21 cellular contexts compared by ENCODE assay signal in the genomic region with DNA sequence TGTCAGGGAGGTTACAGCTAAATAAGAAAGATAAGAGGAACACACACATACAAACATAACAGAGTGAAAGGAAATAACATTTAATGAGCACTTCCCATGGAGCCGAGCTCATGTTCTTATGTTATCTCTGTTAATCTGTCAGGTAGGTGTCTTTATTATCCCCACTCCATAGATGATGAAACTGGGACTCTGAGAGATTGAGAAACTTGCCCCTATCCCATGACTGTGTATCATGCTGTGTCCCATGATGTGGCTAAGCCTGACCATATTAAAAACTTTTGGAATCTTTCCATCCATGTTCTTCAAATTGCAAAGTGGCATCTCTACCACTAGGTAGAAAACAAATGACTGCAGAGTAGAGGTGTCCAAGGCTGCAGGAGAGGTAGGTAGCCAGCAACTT.
A peak's percentile ranks its signal among the peaks of the same experiment; 100 is the strongest.
DNase-seq lines count a peak whose midpoint lies in the region; ATAC-seq and TF ChIP-seq lines count a peak whose summit lies in the region.
"Had no signal": no experiment of that assay in that cellular context is flagged by ENCODE, and none has a peak within 500 bp of the region (broad histone marks: within the 10 kb centered on the region; RNA-seq: fewer than 3 reads in every experiment).

No MANE protein-coding gene starts in this region.

- no peak for ATAC-seq in HCT116
- peak; percentile 49 to 66 for ATAC-seq in gastrocnemius medialis
- no peak for ATAC-seq in GM21447 (IDR thresholded peaks at IDR 0.05; ENCODE audit: unreplicated experiment)
- ATAC-seq: activated CD8-positive, alpha-beta T cell treated with anti-CD3 and anti-CD28 coated beads for 36 hours; K562 had no signal

- no peak overlapping the region for H4K91ac ChIP-seq in H9 (ENCODE audit: insufficient read length, low read depth, low read length)

- no peaks in the 10 kb centered on the region for H3K23me2 ChIP-seq in H9 (ENCODE audit: insufficient read length, low read depth, low read length, poor library complexity, severe bottlenecking)

- POLR2A ChIA-PET in HCT116 (lab: Charles Lee) = no interaction called here

- no peaks in the 10 kb centered on the region for H3K9me3 Mint-ChIP-seq in T-helper 1 cell treated with Interleukin-12 subunit alpha and Interleukin-12 subunit beta and Interleukin-4 antibody, amounts not matched to agents 30 μg/mL and 1 μg/mL, for 36 hours
- no peaks in the 10 kb centered on the region for H3K9me3 Mint-ChIP-seq in H9
- H3K9me3 Mint-ChIP-seq: activated CD8-positive, alpha-beta T cell treated with anti-CD3 and anti-CD28 coated beads for 36 hours; activated naive CD8-positive, alpha-beta T cell treated with anti-CD3 and anti-CD28 coated beads, Interleukin-2, amount 10 ng/mL, durations not matched to agents 7 days and 5 days had no signal

- H3K4me3 Mint-ChIP-seq in T-helper 1 cell treated with Interleukin-12 subunit alpha and Interleukin-12 subunit beta and Interleukin-4 antibody, amounts not matched to agents 30 μg/mL and 1 μg/mL, for 36 hours = no peak overlapping the region
- H3K4me3 Mint-ChIP-seq in H9 = no peak overlapping the region
- H3K4me3 Mint-ChIP-seq: activated CD8-positive, alpha-beta T cell treated with anti-CD3 and anti-CD28 coated beads for 36 hours; activated naive CD8-positive, alpha-beta T cell treated with anti-CD3 and anti-CD28 coated beads, Interleukin-2, amount 10 ng/mL, durations not matched to agents 7 days and 5 days had no signal

- H3K79me1 ChIP-seq in H9 (ENCODE audit: insufficient read depth, low read depth, low read length, poor library complexity, severe bottlenecking) = no peaks in the 10 kb centered on the region

- H2BK120ac ChIP-seq in H9 (ENCODE audit: low read depth, low read length, poor library complexity, severe bottlenecking) = no peak overlapping the region

- H2AK5ac ChIP-seq in H9 (ENCODE audit: insufficient read length, low read length) = no peak overlapping the region

- H3K27me3 ChIP-seq in HCT116 (ENCODE audit: insufficient read depth, low read length) (no peaks in the 10 kb centered on the region), dorsolateral prefrontal cortex (no peaks in the 10 kb centered on the region), gastrocnemius medialis (no peaks in the 10 kb centered on the region), H9 (ENCODE audit: insufficient read depth, low read length) (no peaks in the 10 kb centered on the region)
- H3K27me3 ChIP-seq: BE2C, esophagus muscularis mucosa had no signal

- TF ChIP-seq CTCF in HCT116 (IDR thresholded peaks at IDR 0.05 in 2 of 3, conservative IDR thresholded peaks at IDR 0.05 in 1 of 3; ENCODE audit: borderline replicate concordance in 1 of 3, insufficient read depth in 1 of 3, low read depth in 2 of 3, low read length in 2 of 3) (no peak), dorsolateral prefrontal cortex (IDR thresholded peaks at IDR 0.05 in 54 of 56, conservative IDR thresholded peaks at IDR 0.05 in 2 of 56; ENCODE audit: low read depth in 1 of 56, partially characterized antibody in 56 of 56) (no peak), gastrocnemius medialis (IDR thresholded peaks at IDR 0.05 in 4 of 5, conservative IDR thresholded peaks at IDR 0.05 in 1 of 5) (no peak), H9 (conservative IDR thresholded peaks at IDR 0.05) (no peak)

- H3K4me3 ChIP-seq in HCT116 (replicated peaks in 1 of 2; ENCODE audit: low read depth in 1 of 2, low read length in 2 of 2) (no peak overlapping the region), dorsolateral prefrontal cortex (no peak overlapping the region), gastrocnemius medialis (no peak overlapping the region)
- H3K4me3 ChIP-seq: esophagus muscularis mucosa, K562 had no signal

- H4K20me1 ChIP-seq in HCT116 (ENCODE audit: insufficient read depth) (no peaks in the 10 kb centered on the region), H9 (ENCODE audit: control insufficient read depth, insufficient read depth, insufficient read length) (no peaks in the 10 kb centered on the region)

- H3K36me3 Mint-ChIP-seq in T-helper 1 cell treated with Interleukin-12 subunit alpha and Interleukin-12 subunit beta and Interleukin-4 antibody, amounts not matched to agents 30 μg/mL and 1 μg/mL, for 36 hours (ENCODE audit: low read depth) = no peaks in the 10 kb centered on the region
- no peaks in the 10 kb centered on the region for H3K36me3 Mint-ChIP-seq in H9 (ENCODE audit: insufficient read depth in 1 of 3, low read depth in 3 of 3)
- H3K36me3 Mint-ChIP-seq: activated naive CD8-positive, alpha-beta T cell treated with anti-CD3 and anti-CD28 coated beads, Interleukin-2, amount 10 ng/mL, durations not matched to agents 7 days and 5 days had no signal

- H3K27me3 Mint-ChIP-seq in T-helper 1 cell treated with Interleukin-12 subunit alpha and Interleukin-12 subunit beta and Interleukin-4 antibody, amounts not matched to agents 30 μg/mL and 1 μg/mL, for 36 hours (ENCODE audit: low read depth) = no peaks in the 10 kb centered on the region
- H3K27me3 Mint-ChIP-seq in H9 (ENCODE audit: low read depth) = no peaks in the 10 kb centered on the region
- H3K27me3 Mint-ChIP-seq: activated naive CD8-positive, alpha-beta T cell treated with anti-CD3 and anti-CD28 coated beads, Interleukin-2, amount 10 ng/mL, durations not matched to agents 7 days and 5 days had no signal

- no peak overlapping the region for H2BK15ac ChIP-seq in H9 (ENCODE audit: low read depth, low read length)

- in situ Hi-C loops in gastrocnemius medialis (cut with MboI; ENCODE audit: low sequenced_read_pairs in 4 of 4) = loop anchor here in 1 of 4 donors (25.0 kb wide), 1 partner anchor 489 kb away; no protein-coding TSS in a partner anchor

- H4K5ac ChIP-seq in H9 (ENCODE audit: insufficient read length, low read depth, low read length) = no peak overlapping the region

- intact Hi-C loops in HCT116 (cut with micrococcal nuclease) = loop anchor here (10.0 kb wide), 2 partner anchors 824 to 1184 kb away; a partner anchor contains a TSS
- intact Hi-C loops in dorsolateral prefrontal cortex (cut with DNase I) = no loop called here
- intact Hi-C loops in gastrocnemius medialis (cut with DNase I; ENCODE audit: low total_unique reads) = no loop called here

- no peak overlapping the region for H3K18ac ChIP-seq in H9 (ENCODE audit: insufficient read length, low read depth, low read length)

- H2AFZ ChIP-seq in HCT116 (ENCODE audit: low read depth, low read length, poor library complexity, severe bottlenecking) = peak overlapping the region; percentile 11
- H2AFZ ChIP-seq in H9 (ENCODE audit: low read length) = no peak overlapping the region

- H3K79me2 ChIP-seq in HCT116 (ENCODE audit: insufficient read depth, low read length) (no peaks in the 10 kb centered on the region), H9 (ENCODE audit: insufficient read depth, low read length) (no peaks in the 10 kb centered on the region)

- H3T11ph ChIP-seq in H9 (ENCODE audit: low read length) = no peak overlapping the region

- H3K36me3 ChIP-seq in HCT116 (ENCODE audit: control insufficient read depth in 1 of 2, insufficient read depth in 2 of 2, low read length in 2 of 2) (no peaks in the 10 kb centered on the region), gastrocnemius medialis (no peaks in the 10 kb centered on the region)
- H3K36me3 ChIP-seq: BE2C, esophagus muscularis mucosa had no signal

- no peak overlapping the region for H3K56ac ChIP-seq in H9 (ENCODE audit: insufficient read length, low read depth, low read length)

- no peak overlapping the region for H3K4ac ChIP-seq in H9 (ENCODE audit: low read depth, low read length)

- H3K4me1 ChIP-seq in HCT116 (ENCODE audit: control insufficient read depth in 1 of 2, insufficient read depth in 2 of 2, low read length in 2 of 2) (peaks cover 6 to 22% of the 10 kb centered on the region in 2 experiments), gastrocnemius medialis (peaks cover 0 to 6% of the 10 kb centered on the region in 2 donors), H9 (ENCODE audit: insufficient read depth, low read length) (no peaks in the 10 kb centered on the region; the same call in 1 of the 2 replicates)

- no peak overlapping the region for H2BK5ac ChIP-seq in H9 (ENCODE audit: insufficient read length, low read length)

- CTCF ChIA-PET in HCT116 (lab: Charles Lee) = interaction anchor here (1.0 to 10.2 kb wide), 2 partner anchors 188 to 196 kb away, joined by 3 to 122 read pairs; no protein-coding TSS in a partner anchor

- H3K23ac ChIP-seq in H9 (ENCODE audit: insufficient read length, low read depth, low read length) = no peak overlapping the region

- H3K9ac ChIP-seq in HCT116 (ENCODE audit: low read length) = no peak overlapping the region
- H3K9ac ChIP-seq in H9 (ENCODE audit: extremely low read depth, insufficient read length, low read length) = no peak overlapping the region

- WGBS in H9 (ENCODE audit: extremely low coverage, insufficient read length, low lambda C conversion rate) = no CpG with 5 or more reads among the region's 1 CpG

- H2BK12ac ChIP-seq in H9 (ENCODE audit: insufficient read length, low read depth, low read length) = no peak overlapping the region

- DNase-seq in T-helper 1 cell (no peak), HCT116 (ENCODE audit: low read depth, low spot score) (no peak), dorsolateral prefrontal cortex (no peak), gastrocnemius medialis (no peak), dedifferentiated amniotic fluid mesenchymal stem cell (ENCODE audit: extremely low spot score) (no peak), H9 (no peak)
- DNase-seq: activated CD8-positive, alpha-beta T cell treated with anti-CD3 and anti-CD28 coated beads for 36 hours; activated naive CD8-positive, alpha-beta T cell treated with anti-CD3 and anti-CD28 coated beads, Interleukin-2, amount 10 ng/mL, durations not matched to agents 7 days and 5 days; activated T-cell treated with anti-CD3 and anti-CD28 coated beads, Interleukin-2, amount 50 U/mL, for 48 hours; BE2C; Calu3; NCI-H187; NCI-H345; RPMI8226; stimulated activated CD4-positive, alpha-beta T cell treated with anti-CD3 and anti-CD28 coated beads, Interleukin-15, amount 100 ng/mL, for 24 hours; SW 1271 had no signal

- no peak overlapping the region for H3K14ac ChIP-seq in H9 (ENCODE audit: insufficient read depth, low read length)

- H3K27ac Mint-ChIP-seq in T-helper 1 cell treated with Interleukin-12 subunit alpha and Interleukin-12 subunit beta and Interleukin-4 antibody, amounts not matched to agents 30 μg/mL and 1 μg/mL, for 36 hours = peak overlapping the region; percentile 38
- H3K27ac Mint-ChIP-seq in H9 = no peak overlapping the region
- H3K27ac Mint-ChIP-seq: activated CD8-positive, alpha-beta T cell treated with anti-CD3 and anti-CD28 coated beads for 36 hours; activated naive CD8-positive, alpha-beta T cell treated with anti-CD3 and anti-CD28 coated beads, Interleukin-2, amount 10 ng/mL, durations not matched to agents 7 days and 5 days had no signal

- H3K9me3 ChIP-seq in HCT116 (ENCODE audit: control insufficient read depth in 1 of 2, insufficient read depth in 1 of 2, low read depth in 1 of 2, low read length in 2 of 2) (no peaks in the 10 kb centered on the region), gastrocnemius medialis (no peaks in the 10 kb centered on the region), H9 (ENCODE audit: control insufficient read depth, low read depth, low read length) (no peaks in the 10 kb centered on the region)
- H3K9me3 ChIP-seq: BE2C, esophagus muscularis mucosa had no signal

- no TSS peak for BruUV-seq in HCT116 (replicated peaks; lab: Mats Ljungman, UMichigan)

- no peak for TF ChIP-seq RAD21 in HCT116 (IDR thresholded peaks at IDR 0.05; ENCODE audit: low read depth)

- H3K9me2 ChIP-seq in HCT116 (ENCODE audit: insufficient read depth) = no peaks in the 10 kb centered on the region

- no peak overlapping the region for H2BK20ac ChIP-seq in H9 (ENCODE audit: low read depth, low read length, poor library complexity, severe bottlenecking)

- H3K27ac ChIP-seq in HCT116 (ENCODE audit: low read depth, low read length) (no peak overlapping the region), dorsolateral prefrontal cortex (peak overlapping the region in 46 of 59 donors; percentile 8 to 97 (median 90)), gastrocnemius medialis (no peak overlapping the region), H9 (ENCODE audit: insufficient read length, low read depth, low read length) (no peak overlapping the region)
- H3K27ac ChIP-seq: 22Rv1, esophagus muscularis mucosa had no signal

- H3K4me2 ChIP-seq in HCT116 (ENCODE audit: low read length) (no peak overlapping the region), H9 (ENCODE audit: insufficient read depth, insufficient read length, low read length) (no peak overlapping the region)

- H3K4me1 Mint-ChIP-seq in T-helper 1 cell treated with Interleukin-12 subunit alpha and Interleukin-12 subunit beta and Interleukin-4 antibody, amounts not matched to agents 30 μg/mL and 1 μg/mL, for 36 hours (ENCODE audit: low read depth) = peaks cover 49% of the 10 kb centered on the region
- peaks cover 4% of the 10 kb centered on the region in 2 experiments; a peak in 2 of 4 replicates for H3K4me1 Mint-ChIP-seq in H9

- RAD21 ChIA-PET in HCT116 (lab: Charles Lee; ENCODE audit: low non-redundant PET in 1 of 2, low total read pairs in 2 of 2, uncharacterized antibody in 2 of 2, unreplicated experiment in 2 of 2) = no interaction called here

- H4K8ac ChIP-seq in H9 (replicated peaks; ENCODE audit: insufficient read length, low read depth, low read length) = no peak overlapping the region

- TF ChIP-seq POLR2A in HCT116 (IDR thresholded peaks at IDR 0.05; ENCODE audit: borderline replicate concordance, extremely low read depth, insufficient read depth, insufficient read length) (no peak), gastrocnemius medialis (IDR thresholded peaks at IDR 0.05) (no peak)

Comparison
In these comparisons a context has a peak if more than half of its experiments do, and no peak if none do; other contexts are left out.
1. ATAC-seq: peak in gastrocnemius medialis (2 of 2); none in HCT116 (single experiment) and GM21447 (single experiment).
2. H3K27ac ChIP-seq: peak in dorsolateral prefrontal cortex (46 of 59); none in HCT116 (single experiment), gastrocnemius medialis (0 of 4) and H9 (single experiment).